20 cellular contexts compared by ENCODE assay signal in the genomic region with DNA sequence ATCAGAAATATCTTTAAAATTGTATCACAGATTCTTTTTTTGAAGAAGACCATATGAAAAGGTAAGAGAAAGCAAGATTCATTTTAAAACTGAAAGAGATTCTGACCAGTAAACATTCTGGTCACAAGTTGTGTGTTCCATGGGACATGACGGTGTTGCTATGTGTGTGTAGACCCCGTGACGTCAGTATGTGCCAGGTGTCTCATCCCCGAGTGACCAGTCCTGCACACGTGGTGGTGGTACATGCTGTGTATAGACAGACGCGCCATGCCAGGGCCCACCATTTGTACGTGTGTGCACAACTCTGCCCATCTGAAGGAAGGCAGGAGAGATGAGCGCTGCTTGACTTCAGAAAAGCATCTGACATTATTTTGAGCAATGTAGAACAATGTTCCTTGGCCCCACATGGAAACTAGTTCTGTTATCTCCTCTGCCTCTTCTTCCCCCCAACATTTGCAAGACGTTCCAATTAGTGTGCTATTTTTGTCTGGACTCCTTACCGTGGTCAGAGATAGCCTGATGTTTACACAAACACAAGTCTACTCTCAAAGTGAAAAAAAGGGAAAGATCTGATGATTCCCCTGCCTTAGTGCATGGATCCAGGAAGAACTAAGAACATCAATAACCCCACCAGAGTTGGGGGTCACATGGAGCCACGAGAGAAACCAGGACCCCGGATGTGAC. TPM values are rescaled to one million over a fixed set of nuclear protein-coding genes. Genes with fewer than 3 reads are reported as not detected.
A peak's percentile ranks its signal among the peaks of the same experiment; 100 is the strongest.
DNase-seq lines count a peak whose midpoint lies in the region; ATAC-seq and TF ChIP-seq lines count a peak whose summit lies in the region.
"Had no signal": no experiment of that assay in that cellular context is flagged by ENCODE, and none has a peak within 500 bp of the region (broad histone marks: within the 10 kb centered on the region; RNA-seq: fewer than 3 reads in every experiment).

No MANE protein-coding gene starts in this region.

- H3K4me1 ChIP-seq in MM.1S (ENCODE audit: low read length) (peaks cover 93% of the 10 kb centered on the region), mucosa of descending colon (ENCODE audit: low read depth) (peaks cover 16% of the 10 kb centered on the region)
- H3K4me1 ChIP-seq: HAP-1 had no signal

- no peaks in the 10 kb centered on the region for H4K20me1 ChIP-seq in MM.1S (ENCODE audit: insufficient read depth, low read length)

- H3F3A ChIP-seq in MM.1S (ENCODE audit: insufficient read depth, low read length) = peaks cover 69% of the 10 kb centered on the region

- no peak overlapping the region for H3K9ac ChIP-seq in MM.1S (ENCODE audit: low read length)
- H3K9ac ChIP-seq: BLaER1 treated with 17β-estradiol and CSF1 and Interleukin-3, amounts not matched to agents 10 nM and 100 nM; parathyroid adenoma had no signal

- H3K27ac ChIP-seq in MM.1S (ENCODE audit: low read length) = peak overlapping the region; percentile 96
- H3K27ac ChIP-seq: A549, parathyroid adenoma, thyroid gland had no signal

- H3K4me3 ChIP-seq in MM.1S (ENCODE audit: low read length) = no peak overlapping the region
- no peak overlapping the region for H3K4me3 ChIP-seq in mucosa of descending colon
- H3K4me3 ChIP-seq: A549, HAP-1, thyroid gland had no signal

- H3K36me3 ChIP-seq in MM.1S (replicated peaks; ENCODE audit: insufficient read depth, low read length) (peaks cover 18% of the 10 kb centered on the region), mucosa of descending colon (ENCODE audit: low read depth) (no peaks in the 10 kb centered on the region)

- no peak for ATAC-seq in stimulated activated naive B cell treated with anti-CD40 and anti-IgM and Interleukin-4, amounts not matched to agents 10 μg/mL and 1 μg/mL and 100 μg/mL, for 72 hours (replicated peaks)
- no peak for ATAC-seq in mucosa of descending colon
- ATAC-seq: A549 had no signal

- intact Hi-C loops in activated naive CD4-positive, alpha-beta T cell treated with anti-CD3 and anti-CD28 coated beads for 36 hours (cut with micrococcal nuclease) = no loop called here
- intact Hi-C loops in mucosa of descending colon (cut with DNase I, micrococcal nuclease) = no loop called here

- peaks cover 5% of the 10 kb centered on the region for H3K9me3 Mint-ChIP-seq in activated naive CD4-positive, alpha-beta T cell treated with anti-CD3 and anti-CD28 coated beads, Interleukin-2, amount 50 U/mL, for 24 hours
- H3K9me3 Mint-ChIP-seq in activated naive CD4-positive, alpha-beta T cell treated with anti-CD3 and anti-CD28 coated beads for 36 hours = peaks cover 6% of the 10 kb centered on the region
- H3K9me3 Mint-ChIP-seq in endothelial cell (ENCODE audit: unreplicated experiment) = no peaks in the 10 kb centered on the region
- H3K9me3 Mint-ChIP-seq in stimulated activated naive B cell treated with anti-CD40 and anti-IgM and Interleukin-4, amounts not matched to agents 10 μg/mL and 1 μg/mL and 100 μg/mL, for 72 hours = peaks cover 4% of the 10 kb centered on the region in 2 donors

- H3K36me3 Mint-ChIP-seq in activated naive CD4-positive, alpha-beta T cell treated with anti-CD3 and anti-CD28 coated beads, Interleukin-2, amount 50 U/mL, for 24 hours = peaks cover 32% of the 10 kb centered on the region
- peaks cover 35% of the 10 kb centered on the region for H3K36me3 Mint-ChIP-seq in activated naive CD4-positive, alpha-beta T cell treated with anti-CD3 and anti-CD28 coated beads for 36 hours (ENCODE audit: low read depth)
- peaks cover 62% of the 10 kb centered on the region for H3K36me3 Mint-ChIP-seq in endothelial cell (ENCODE audit: low read depth, unreplicated experiment)
- peaks cover 56 to 79% of the 10 kb centered on the region in 2 donors for H3K36me3 Mint-ChIP-seq in stimulated activated naive B cell treated with anti-CD40 and anti-IgM and Interleukin-4, amounts not matched to agents 10 μg/mL and 1 μg/mL and 100 μg/mL, for 72 hours

- H3K4me1 Mint-ChIP-seq in activated naive CD4-positive, alpha-beta T cell treated with anti-CD3 and anti-CD28 coated beads, Interleukin-2, amount 50 U/mL, for 24 hours = peaks cover 82% of the 10 kb centered on the region
- H3K4me1 Mint-ChIP-seq in activated naive CD4-positive, alpha-beta T cell treated with anti-CD3 and anti-CD28 coated beads for 36 hours (ENCODE audit: low read depth) = peaks cover 62% of the 10 kb centered on the region
- peaks cover 2% of the 10 kb centered on the region for H3K4me1 Mint-ChIP-seq in endothelial cell (ENCODE audit: unreplicated experiment)
- H3K4me1 Mint-ChIP-seq in stimulated activated naive B cell treated with anti-CD40 and anti-IgM and Interleukin-4, amounts not matched to agents 10 μg/mL and 1 μg/mL and 100 μg/mL, for 72 hours = peaks cover 55 to 99% of the 10 kb centered on the region in 2 donors

- H3K27ac Mint-ChIP-seq in activated naive CD4-positive, alpha-beta T cell treated with anti-CD3 and anti-CD28 coated beads, Interleukin-2, amount 50 U/mL, for 24 hours = peak overlapping the region; percentile 94
- H3K27ac Mint-ChIP-seq in activated naive CD4-positive, alpha-beta T cell treated with anti-CD3 and anti-CD28 coated beads for 36 hours = no peak overlapping the region
- H3K27ac Mint-ChIP-seq in endothelial cell (ENCODE audit: unreplicated experiment) = no peak overlapping the region
- H3K27ac Mint-ChIP-seq in stimulated activated naive B cell treated with anti-CD40 and anti-IgM and Interleukin-4, amounts not matched to agents 10 μg/mL and 1 μg/mL and 100 μg/mL, for 72 hours = peak overlapping the region; percentile 33

- H3K9me2 ChIP-seq in MM.1S (replicated peaks; ENCODE audit: insufficient read depth, low read length) = no peaks in the 10 kb centered on the region

- DNase-seq in activated naive CD4-positive, alpha-beta T cell treated with anti-CD3 and anti-CD28 coated beads for 36 hours = no peak
- DNase-seq in MM.1S (no peak), endothelial cell (ENCODE audit: low spot score) (no peak), mucosa of descending colon (no peak), COLO668 (lab: John Stamatoyannopoulos, UW; ENCODE audit: unreplicated experiment) (no peak)
- no peak for DNase-seq in stimulated activated naive B cell treated with anti-CD40 and anti-IgM and Interleukin-4, amounts not matched to agents 10 μg/mL and 1 μg/mL and 100 μg/mL, for 72 hours
- no peak for DNase-seq in stimulated activated CD4-positive, alpha-beta T cell treated with anti-CD3 and anti-CD28 coated beads, Interleukin-4, amount 100 ng/mL, for 4 hours
- DNase-seq: anterior cingulate cortex; DMS79 treated with DMSO at 0.1 percent for 48 hours; effector CD8-positive, alpha-beta T cell; Karpas-422; NCI-H1105; NCI-H526 treated with DMSO at 0.1 percent for 48 hours; stimulated activated CD4-positive, alpha-beta T cell treated with anti-CD3 and anti-CD28 coated beads, Interleukin-4, amount 100 ng/mL, for 1 hour; thyroid gland had no signal

- H3K27me3 ChIP-seq in MM.1S (replicated peaks; ENCODE audit: insufficient read depth, low read length) = no peaks in the 10 kb centered on the region
- H3K27me3 ChIP-seq: BLaER1 treated with 17β-estradiol and CSF1 and Interleukin-3, amounts not matched to agents 10 nM and 100 nM; thyroid gland had no signal

- H3K4me2 ChIP-seq in MM.1S (ENCODE audit: low read depth, low read length) = peak overlapping the region; percentile 68; the same call in 1 of the 2 replicates
- H3K4me2 ChIP-seq: A549 had no signal

- CTCF ChIA-PET in activated naive CD4-positive, alpha-beta T cell treated with anti-CD3 and anti-CD28 coated beads for 36 hours (lab: Charles Lee) = no interaction called here

- peaks cover 75% of the 10 kb centered on the region for H3K79me2 ChIP-seq in MM.1S (ENCODE audit: low read length)

- H3K9me3 ChIP-seq in MM.1S (replicated peaks; ENCODE audit: insufficient read depth, low read length) (no peaks in the 10 kb centered on the region), mucosa of descending colon (no peaks in the 10 kb centered on the region)
- H3K9me3 ChIP-seq: A549, HAP-1, thyroid gland had no signal

- no peak for TF ChIP-seq CTCF in MM.1S (IDR thresholded peaks at IDR 0.05; ENCODE audit: low read length)
- TF ChIP-seq CTCF in endothelial cell (IDR thresholded peaks at IDR 0.05; ENCODE audit: unreplicated experiment) = no peak
- no peak for TF ChIP-seq CTCF in mucosa of descending colon (IDR thresholded peaks at IDR 0.05)

- H3K4me3 Mint-ChIP-seq in activated naive CD4-positive, alpha-beta T cell treated with anti-CD3 and anti-CD28 coated beads, Interleukin-2, amount 50 U/mL, for 24 hours = peak overlapping the region; percentile 30
- no peak overlapping the region for H3K4me3 Mint-ChIP-seq in activated naive CD4-positive, alpha-beta T cell treated with anti-CD3 and anti-CD28 coated beads for 36 hours
- H3K4me3 Mint-ChIP-seq in endothelial cell (ENCODE audit: unreplicated experiment) = peak overlapping the region; percentile 57
- H3K4me3 Mint-ChIP-seq in stimulated activated naive B cell treated with anti-CD40 and anti-IgM and Interleukin-4, amounts not matched to agents 10 μg/mL and 1 μg/mL and 100 μg/mL, for 72 hours = no peak overlapping the region

- no peaks in the 10 kb centered on the region for H3K27me3 Mint-ChIP-seq in activated naive CD4-positive, alpha-beta T cell treated with anti-CD3 and anti-CD28 coated beads, Interleukin-2, amount 50 U/mL, for 24 hours
- no peaks in the 10 kb centered on the region for H3K27me3 Mint-ChIP-seq in activated naive CD4-positive, alpha-beta T cell treated with anti-CD3 and anti-CD28 coated beads for 36 hours (ENCODE audit: low read depth)
- H3K27me3 Mint-ChIP-seq in endothelial cell (ENCODE audit: unreplicated experiment) = peaks cover 2% of the 10 kb centered on the region
- H3K27me3 Mint-ChIP-seq in stimulated activated naive B cell treated with anti-CD40 and anti-IgM and Interleukin-4, amounts not matched to agents 10 μg/mL and 1 μg/mL and 100 μg/mL, for 72 hours = no peaks in the 10 kb centered on the region

- H2AFZ ChIP-seq in MM.1S (ENCODE audit: low read length) = no peak overlapping the region
- H2AFZ ChIP-seq: parathyroid adenoma had no signal

RNA-seq across cellular contexts. Expression of a gene that starts 51.2 kb away (rescaled TPM):
- 10 to 100 TPM; 37.3 to 38.3 TPM for total RNA-seq in activated naive CD4-positive, alpha-beta T cell treated with anti-CD3 and anti-CD28 coated beads for 36 hours
- total RNA-seq in endothelial cell (ENCODE audit: unreplicated experiment) (27.6 TPM), mucosa of descending colon (10 to 100 TPM; 39.3 to 59.8 (median 53.5) TPM)

Comparison
In these comparisons a context has a peak if more than half of its experiments do, and no peak if none do; other contexts are left out.
1. H3K27ac Mint-ChIP-seq: peak in activated naive CD4-positive, alpha-beta T cell treated with anti-CD3 and anti-CD28 coated beads, Interleukin-2, amount 50 U/mL, for 24 hours (single experiment) and stimulated activated naive B cell treated with anti-CD40 and anti-IgM and Interleukin-4, amounts not matched to agents 10 μg/mL and 1 μg/mL and 100 μg/mL, for 72 hours (single experiment); none in activated naive CD4-positive, alpha-beta T cell treated with anti-CD3 and anti-CD28 coated beads for 36 hours (single experiment) and endothelial cell (single experiment).
2. H3K4me3 Mint-ChIP-seq: peak in activated naive CD4-positive, alpha-beta T cell treated with anti-CD3 and anti-CD28 coated beads, Interleukin-2, amount 50 U/mL, for 24 hours (single experiment) and endothelial cell (single experiment); none in activated naive CD4-positive, alpha-beta T cell treated with anti-CD3 and anti-CD28 coated beads for 36 hours (single experiment) and stimulated activated naive B cell treated with anti-CD40 and anti-IgM and Interleukin-4, amounts not matched to agents 10 μg/mL and 1 μg/mL and 100 μg/mL, for 72 hours (0 of 2).